Comparison of ENCODE assay signal across 1 cellular context in the genomic region with DNA sequence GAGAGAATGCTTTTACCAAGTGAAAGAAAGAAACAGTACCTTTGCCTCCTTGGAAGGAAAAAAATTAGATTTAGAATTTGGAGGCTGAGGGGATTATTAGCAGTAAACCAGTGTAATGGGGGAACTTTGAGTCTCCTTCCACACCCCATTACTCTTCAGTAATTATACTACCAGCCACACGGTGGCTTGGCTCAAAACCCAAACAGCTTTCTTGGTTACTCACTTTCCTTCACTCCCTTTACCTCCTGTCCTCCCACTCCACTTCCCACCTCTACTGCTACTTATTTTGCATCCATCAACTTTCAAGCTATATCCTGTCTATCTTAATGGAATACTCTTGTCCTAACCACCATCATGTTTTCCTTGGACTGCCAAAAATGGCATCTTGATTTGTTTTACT.
TF ChIP-seq lines count a peak whose summit lies in the region.

No MANE protein-coding gene starts in this region.

TF ChIP-seq in HCT116, 20 proteins besides CTCF, POLR2A, EP300 and RAD21 (continued from another document):
- TF ChIP-seq, protein P1, sequence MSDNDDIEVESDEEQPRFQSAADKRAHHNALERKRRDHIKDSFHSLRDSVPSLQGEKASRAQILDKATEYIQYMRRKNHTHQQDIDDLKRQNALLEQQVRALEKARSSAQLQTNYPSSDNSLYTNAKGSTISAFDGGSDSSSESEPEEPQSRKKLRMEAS (IDR thresholded peaks at IDR 0.05): no peak
- no peak for TF ChIP-seq FOSL1 (IDR thresholded peaks at IDR 0.05; ENCODE audit: low read depth)
- TF ChIP-seq CBX3 (IDR thresholded peaks at IDR 0.05; ENCODE audit: low read depth): no peak
